ENCODE assay signal across 29 cellular contexts in the genomic region with DNA sequence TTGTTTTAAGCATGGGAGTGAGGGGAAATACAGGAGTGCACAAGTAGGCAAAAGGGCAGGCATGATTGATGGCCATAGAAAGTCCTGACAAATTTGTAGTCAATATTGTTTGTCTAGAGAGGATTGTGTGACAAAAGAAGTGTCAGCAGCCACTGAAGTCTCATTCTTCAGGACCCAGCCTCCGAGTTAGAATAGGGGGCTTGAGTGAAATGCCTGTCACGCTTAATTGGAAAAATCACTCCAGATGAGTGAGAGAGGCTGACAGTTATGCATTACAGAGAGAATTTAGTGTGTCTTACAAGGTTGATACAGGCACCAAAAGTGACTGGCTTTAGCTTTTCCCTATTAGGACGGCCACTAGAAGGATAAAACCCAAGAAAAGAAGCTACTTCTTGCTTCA.
DNase-seq lines count a peak whose midpoint lies in the region; ATAC-seq and TF ChIP-seq lines count a peak whose summit lies in the region.
"Had no signal": no experiment of that assay in that cellular context is flagged by ENCODE, and none has a peak within 500 bp of the region (broad histone marks: within the 10 kb centered on the region; RNA-seq: fewer than 3 reads in every experiment).

No MANE protein-coding gene starts in this region.

- no peak overlapping the region for H3K23ac ChIP-seq in mesenchymal stem cell (ENCODE audit: low read length in 2 of 2)

- H3K18ac ChIP-seq in mesenchymal stem cell (ENCODE audit: low read depth in 1 of 2, low read length in 2 of 2), result no peak overlapping the region

- H3K4me1 ChIP-seq in mesenchymal stem cell (ENCODE audit: control insufficient read depth, insufficient read depth, low read depth, low read length) (peaks cover 7% of the 10 kb centered on the region), tibial artery (peaks cover 0 to 50% (median 15%) of the 10 kb centered on the region in 4 donors)
- H3K4me1 ChIP-seq: HAP-1 had no signal

- no peak overlapping the region for H3K27ac ChIP-seq in mesenchymal stem cell (ENCODE audit: low read length, poor library complexity, severe bottlenecking)
- peak overlapping the region; percentile 13 to 54 for H3K27ac ChIP-seq in tibial artery
- H3K27ac ChIP-seq: epithelial cell of prostate, KMS-11, left lung, Peyer's patch, VCaP had no signal

- peaks cover 62 to 63% of the 10 kb centered on the region in 2 donors for H3K4me1 Mint-ChIP-seq in natural killer cell treated with Interleukin-12 subunit alpha and Interleukin-12 subunit beta and Interleukin-15 and Interleukin-18, amount 100 ng/mL, for 72 hours (ENCODE audit: low read depth in 2 of 2)
- peaks cover 29 to 33% of the 10 kb centered on the region in 2 donors for H3K4me1 Mint-ChIP-seq in natural killer cell
- H3K4me1 Mint-ChIP-seq in activated T-helper 1 cell treated with anti-CD3 and anti-CD28 coated beads, Interleukin-12 subunit alpha, Interleukin-12 subunit beta, Interleukin-2, Interleukin-4 antibody, amounts not matched to agents 30 ng/mL and 10 ng/mL and 1 ng/mL, durations not matched to agents 14 hours and 24 hours and 36 hours (ENCODE audit: low read depth), result peaks cover 80% of the 10 kb centered on the region

- H3K9me3 Mint-ChIP-seq in natural killer cell treated with Interleukin-12 subunit alpha and Interleukin-12 subunit beta and Interleukin-15 and Interleukin-18, amount 100 ng/mL, for 72 hours, result no peaks in the 10 kb centered on the region
- H3K9me3 Mint-ChIP-seq in natural killer cell, result no peaks in the 10 kb centered on the region
- H3K9me3 Mint-ChIP-seq in activated T-helper 1 cell treated with anti-CD3 and anti-CD28 coated beads, Interleukin-12 subunit alpha, Interleukin-12 subunit beta, Interleukin-2, Interleukin-4 antibody, amounts not matched to agents 30 ng/mL and 10 ng/mL and 1 ng/mL, durations not matched to agents 14 hours and 24 hours and 36 hours, result no peaks in the 10 kb centered on the region
- H3K9me3 Mint-ChIP-seq in activated naive CD4-positive, alpha-beta T cell treated with anti-CD3 and anti-CD28 coated beads, Interleukin-2, amount 50 U/mL, for 72 hours, result no peaks in the 10 kb centered on the region
- H3K9me3 Mint-ChIP-seq: CD4-positive, alpha-beta memory T cell; stimulated activated naive B cell treated with anti-CD40 and anti-IgM and Interleukin-4, amounts not matched to agents 10 μg/mL and 1 μg/mL and 100 μg/mL, for 72 hours had no signal

- H3K9ac ChIP-seq in mesenchymal stem cell (ENCODE audit: low read length), result peak overlapping the region; percentile 8
- H3K9ac ChIP-seq: KMS-11 had no signal

- H3K79me1 ChIP-seq in mesenchymal stem cell (replicated peaks; ENCODE audit: low read length, poor library complexity, severe bottlenecking), result no peaks in the 10 kb centered on the region

- peak overlapping the region; percentile 75 for H3K4me3 Mint-ChIP-seq in natural killer cell treated with Interleukin-12 subunit alpha and Interleukin-12 subunit beta and Interleukin-15 and Interleukin-18, amount 100 ng/mL, for 72 hours
- no peak overlapping the region for H3K4me3 Mint-ChIP-seq in natural killer cell
- H3K4me3 Mint-ChIP-seq in activated T-helper 1 cell treated with anti-CD3 and anti-CD28 coated beads, Interleukin-12 subunit alpha, Interleukin-12 subunit beta, Interleukin-2, Interleukin-4 antibody, amounts not matched to agents 30 ng/mL and 10 ng/mL and 1 ng/mL, durations not matched to agents 14 hours and 24 hours and 36 hours, result peak overlapping the region; percentile 78
- H3K4me3 Mint-ChIP-seq: CD4-positive, alpha-beta memory T cell; stimulated activated naive B cell treated with anti-CD40 and anti-IgM and Interleukin-4, amounts not matched to agents 10 μg/mL and 1 μg/mL and 100 μg/mL, for 72 hours had no signal

- TF ChIP-seq CTCF in natural killer cell (IDR thresholded peaks at IDR 0.05) (no peak), tibial artery (IDR thresholded peaks at IDR 0.05) (no peak)

- H3K4me3 ChIP-seq in mesenchymal stem cell (ENCODE audit: insufficient read depth in 1 of 2, low read depth in 1 of 2, low read length in 2 of 2) (peak overlapping the region in 1 of 2 experiments; percentile 27), tibial artery (no peak overlapping the region)
- H3K4me3 ChIP-seq: HAP-1, heart right ventricle, left lung, Peyer's patch had no signal

- no peak overlapping the region for H2BK5ac ChIP-seq in mesenchymal stem cell (ENCODE audit: low read depth, low read length, poor library complexity, severe bottlenecking)

- H2AK5ac ChIP-seq in mesenchymal stem cell (ENCODE audit: low read length, severe bottlenecking), result no peak overlapping the region

- no peak overlapping the region for H3K14ac ChIP-seq in mesenchymal stem cell (ENCODE audit: low read length in 2 of 2)

- H3K27ac Mint-ChIP-seq in natural killer cell treated with Interleukin-12 subunit alpha and Interleukin-12 subunit beta and Interleukin-15 and Interleukin-18, amount 100 ng/mL, for 72 hours, result peak overlapping the region; percentile 88 to 89
- H3K27ac Mint-ChIP-seq in natural killer cell, result peak overlapping the region in 1 of 2 donors; percentile 44
- H3K27ac Mint-ChIP-seq in activated T-helper 1 cell treated with anti-CD3 and anti-CD28 coated beads, Interleukin-12 subunit alpha, Interleukin-12 subunit beta, Interleukin-2, Interleukin-4 antibody, amounts not matched to agents 30 ng/mL and 10 ng/mL and 1 ng/mL, durations not matched to agents 14 hours and 24 hours and 36 hours, result peak overlapping the region; percentile 73
- no peak overlapping the region for H3K27ac Mint-ChIP-seq in activated naive CD4-positive, alpha-beta T cell treated with anti-CD3 and anti-CD28 coated beads, Interleukin-2, amount 50 U/mL, for 72 hours
- H3K27ac Mint-ChIP-seq: stimulated activated naive B cell treated with anti-CD40 and anti-IgM and Interleukin-4, amounts not matched to agents 10 μg/mL and 1 μg/mL and 100 μg/mL, for 72 hours had no signal

- no peak overlapping the region for H2AFZ ChIP-seq in mesenchymal stem cell (ENCODE audit: low read depth, low read length)

- intact Hi-C loops in natural killer cell (cut with micrococcal nuclease), result no loop called here
- intact Hi-C loops in activated T-helper 1 cell treated with anti-CD3 and anti-CD28 coated beads, Interleukin-12 subunit alpha, Interleukin-12 subunit beta, Interleukin-2, Interleukin-4 antibody, amounts not matched to agents 30 ng/mL and 10 ng/mL and 1 ng/mL, durations not matched to agents 14 hours and 24 hours and 36 hours (cut with micrococcal nuclease), result no loop called here
- intact Hi-C loops in tibial artery (cut with DNase I; ENCODE audit: low total_unique reads), result loop anchor here (5.0 kb wide), 1 partner anchor 1112 kb away; the partner anchor contains the start of gene VCAN

- H2BK120ac ChIP-seq in mesenchymal stem cell (ENCODE audit: low read depth, low read length), result no peak overlapping the region

- no peak overlapping the region for H4K91ac ChIP-seq in mesenchymal stem cell (ENCODE audit: low read length)

- WGBS in mesenchymal stem cell, result 66% methylated on average over 3 of the region's 3 CpGs

- no peak overlapping the region for H3K4ac ChIP-seq in mesenchymal stem cell (ENCODE audit: low read depth in 1 of 2, low read length in 2 of 2)

- no peak overlapping the region for H2BK12ac ChIP-seq in mesenchymal stem cell (ENCODE audit: low read length in 2 of 2)

- H3K27me3 Mint-ChIP-seq in natural killer cell treated with Interleukin-12 subunit alpha and Interleukin-12 subunit beta and Interleukin-15 and Interleukin-18, amount 100 ng/mL, for 72 hours, result peaks cover 2 to 13% of the 10 kb centered on the region in 2 donors
- peaks cover 4 to 7% of the 10 kb centered on the region in 2 donors for H3K27me3 Mint-ChIP-seq in natural killer cell (ENCODE audit: low read depth in 2 of 2)
- H3K27me3 Mint-ChIP-seq in activated T-helper 1 cell treated with anti-CD3 and anti-CD28 coated beads, Interleukin-12 subunit alpha, Interleukin-12 subunit beta, Interleukin-2, Interleukin-4 antibody, amounts not matched to agents 30 ng/mL and 10 ng/mL and 1 ng/mL, durations not matched to agents 14 hours and 24 hours and 36 hours (ENCODE audit: insufficient read depth), result no peaks in the 10 kb centered on the region

- H3K9me3 ChIP-seq in mesenchymal stem cell (ENCODE audit: control insufficient read depth, low read length) (no peaks in the 10 kb centered on the region), tibial artery (no peaks in the 10 kb centered on the region)
- H3K9me3 ChIP-seq: HAP-1, heart right ventricle, left lung, Peyer's patch had no signal

- H3K27me3 ChIP-seq in mesenchymal stem cell (ENCODE audit: control insufficient read depth in 1 of 2, insufficient read depth in 1 of 2, low read length in 2 of 2) (no peaks in the 10 kb centered on the region), tibial artery (no peaks in the 10 kb centered on the region)
- H3K27me3 ChIP-seq: heart right ventricle, left lung, Peyer's patch had no signal

- H3K36me3 Mint-ChIP-seq in natural killer cell treated with Interleukin-12 subunit alpha and Interleukin-12 subunit beta and Interleukin-15 and Interleukin-18, amount 100 ng/mL, for 72 hours, result peaks cover 9% of the 10 kb centered on the region
- H3K36me3 Mint-ChIP-seq in natural killer cell, result no peaks in the 10 kb centered on the region
- H3K36me3 Mint-ChIP-seq in activated T-helper 1 cell treated with anti-CD3 and anti-CD28 coated beads, Interleukin-12 subunit alpha, Interleukin-12 subunit beta, Interleukin-2, Interleukin-4 antibody, amounts not matched to agents 30 ng/mL and 10 ng/mL and 1 ng/mL, durations not matched to agents 14 hours and 24 hours and 36 hours (ENCODE audit: low read depth), result peaks cover 8% of the 10 kb centered on the region
- no peaks in the 10 kb centered on the region for H3K36me3 Mint-ChIP-seq in activated naive CD4-positive, alpha-beta T cell treated with anti-CD3 and anti-CD28 coated beads, Interleukin-2, amount 50 U/mL, for 72 hours
- H3K36me3 Mint-ChIP-seq: CD4-positive, alpha-beta memory T cell had no signal

- DNase-seq in natural killer cell treated with Interleukin-12 subunit alpha and Interleukin-12 subunit beta and Interleukin-15 and Interleukin-18, amount 100 ng/mL, for 72 hours (ENCODE audit: low spot score), result no peak
- DNase-seq in natural killer cell (no peak), mesenchymal stem cell (no peak), tibial artery (no peak)
- DNase-seq in activated T-helper 1 cell treated with anti-CD3 and anti-CD28 coated beads, Interleukin-12 subunit alpha, Interleukin-12 subunit beta, Interleukin-2, Interleukin-4 antibody, amounts not matched to agents 30 ng/mL and 10 ng/mL and 1 ng/mL, durations not matched to agents 14 hours and 24 hours and 36 hours (ENCODE audit: low spot score), result no peak
- DNase-seq in activated naive CD4-positive, alpha-beta T cell treated with anti-CD3 and anti-CD28 coated beads, Interleukin-2, amount 50 U/mL, for 72 hours (ENCODE audit: low spot score in 2 of 2), result no peak
- DNase-seq: activated CD4-positive, alpha-beta T cell treated with anti-CD3 and anti-CD28 coated beads, Interleukin-2, amount 50 U/mL, for 4 hours; activated gamma-delta T cell; CD4-positive, alpha-beta memory T cell; central memory CD4-positive, alpha-beta T cell; DMS153; GDM1; heart right ventricle; left lung; midbrain; MV-4-11; NCI-H1930; NCI-H446; NK-92 treated with Interleukin-12 subunit alpha and Interleukin-12 subunit beta, amount 100 ng/mL, for 24 hours; Peyer's patch; small intestine; stimulated activated naive B cell treated with anti-CD40 and anti-IgM and Interleukin-4, amounts not matched to agents 10 μg/mL and 1 μg/mL and 100 μg/mL, for 72 hours; T-helper 2 cell had no signal

- H4K8ac ChIP-seq in mesenchymal stem cell (ENCODE audit: low read length), result no peak overlapping the region

- no peak overlapping the region for H2BK15ac ChIP-seq in mesenchymal stem cell (ENCODE audit: low read depth, poor library complexity, severe bottlenecking)

- no peaks in the 10 kb centered on the region for H3K36me3 ChIP-seq in mesenchymal stem cell (ENCODE audit: control insufficient read depth in 1 of 2, insufficient read depth in 2 of 2, low read depth in 1 of 2, low read length in 2 of 2)
- no peaks in the 10 kb centered on the region for H3K36me3 ChIP-seq in tibial artery
- H3K36me3 ChIP-seq: HAP-1, heart right ventricle, left lung, Peyer's patch had no signal

- H3K4me2 ChIP-seq in mesenchymal stem cell (ENCODE audit: low read length, poor library complexity, severe bottlenecking), result no peak overlapping the region
- H3K4me2 ChIP-seq: KMS-11 had no signal

- ATAC-seq in natural killer cell treated with Interleukin-12 subunit alpha and Interleukin-12 subunit beta and Interleukin-15 and Interleukin-18, amount 100 ng/mL, for 72 hours, result no peak
- ATAC-seq in natural killer cell, result no peak
- no peak for ATAC-seq in activated naive CD4-positive, alpha-beta T cell treated with anti-CD3 and anti-CD28 coated beads, Interleukin-2, amount 50 U/mL, for 72 hours
- no peak for ATAC-seq in GM18502 (IDR thresholded peaks at IDR 0.05; ENCODE audit: poor library complexity, unreplicated experiment)
- ATAC-seq in GM18858 (IDR thresholded peaks at IDR 0.05; ENCODE audit: unreplicated experiment), result no peak
- ATAC-seq: heart right ventricle; left lung; stimulated activated naive B cell treated with anti-CD40 and anti-IgM and Interleukin-4, amounts not matched to agents 10 μg/mL and 1 μg/mL and 100 μg/mL, for 72 hours had no signal

Comparison
In these comparisons a context has a peak if more than half of its experiments do, and no peak if none do; other contexts are left out.
1. H3K27ac Mint-ChIP-seq: peak in natural killer cell treated with Interleukin-12 subunit alpha and Interleukin-12 subunit beta and Interleukin-15 and Interleukin-18, amount 100 ng/mL, for 72 hours (2 of 2) and activated T-helper 1 cell treated with anti-CD3 and anti-CD28 coated beads, Interleukin-12 subunit alpha, Interleukin-12 subunit beta, Interleukin-2, Interleukin-4 antibody, amounts not matched to agents 30 ng/mL and 10 ng/mL and 1 ng/mL, durations not matched to agents 14 hours and 24 hours and 36 hours (single experiment); none in activated naive CD4-positive, alpha-beta T cell treated with anti-CD3 and anti-CD28 coated beads, Interleukin-2, amount 50 U/mL, for 72 hours (0 of 2).